Comparison of ENCODE assay signal across 10 cellular contexts in genomic region chr11:14029971-14030531, GRCh38.
DNase-seq lines count a peak whose midpoint lies in the region; ATAC-seq and TF ChIP-seq lines count a peak whose summit lies in the region.
"Had no signal": no experiment of that assay in that cellular context is flagged by ENCODE, and none has a peak within 500 bp of the region (broad histone marks: within the 10 kb centered on the region; RNA-seq: fewer than 3 reads in every experiment).

No MANE protein-coding gene starts in this region.

- intact Hi-C loops in vagina (cut with DNase I), result no loop called here
- intact Hi-C loops in CD8-positive, alpha-beta T cell (cut with DNase I, micrococcal nuclease), result no loop called here

- H3K27me3 ChIP-seq in vagina (no peaks in the 10 kb centered on the region), BE2C (no peaks in the 10 kb centered on the region)
- no peaks in the 10 kb centered on the region for H3K27me3 ChIP-seq in CD8-positive, alpha-beta T cell (ENCODE audit: insufficient read depth, low read length)

- H3K4me1 ChIP-seq in vagina (peaks cover 31% of the 10 kb centered on the region), BE2C (no peaks in the 10 kb centered on the region)
- no peaks in the 10 kb centered on the region for H3K4me1 ChIP-seq in CD8-positive, alpha-beta T cell (ENCODE audit: insufficient read depth, low read length)

- peak overlapping the region; percentile 76 to 95 (median 83) for H3K27ac Mint-ChIP-seq in nephron
- no peak overlapping the region for H3K27ac Mint-ChIP-seq in CD8-positive, alpha-beta T cell

- H3K36me3 Mint-ChIP-seq in nephron (ENCODE audit: low read depth), result no peaks in the 10 kb centered on the region
- no peaks in the 10 kb centered on the region for H3K36me3 Mint-ChIP-seq in CD8-positive, alpha-beta T cell

- no peak overlapping the region for H3K27ac ChIP-seq in vagina
- no peak overlapping the region for H3K27ac ChIP-seq in CD8-positive, alpha-beta T cell (ENCODE audit: low read depth, low read length)

- peaks cover 48% of the 10 kb centered on the region for H3K4me1 Mint-ChIP-seq in nephron
- H3K4me1 Mint-ChIP-seq in CD8-positive, alpha-beta T cell (ENCODE audit: low read depth), result peaks cover 1% of the 10 kb centered on the region
- H3K4me1 Mint-ChIP-seq: central memory CD8-positive, alpha-beta T cell had no signal

- DNase-seq in COR-L47 (lab: John Stamatoyannopoulos, UW) (peak; percentile 86), NCI-H226 (peak; percentile 77), epithelial cell of proximal tubule (ENCODE audit: low read depth) (peak; percentile 12), vagina (ENCODE audit: extremely low spot score in 2 of 2) (no peak), BE2C (no peak)
- no peak for DNase-seq in activated naive CD4-positive, alpha-beta T cell treated with anti-CD3 and anti-CD28 coated beads, Interleukin-2, amount 50 U/mL, for 16 hours
- DNase-seq in CD8-positive, alpha-beta T cell, result no peak
- DNase-seq: trophoblast cell had no signal

- peak overlapping the region in 1 of 3 experiments; percentile 20 for H3K4me3 Mint-ChIP-seq in nephron
- no peak overlapping the region for H3K4me3 Mint-ChIP-seq in CD8-positive, alpha-beta T cell
- H3K4me3 Mint-ChIP-seq: central memory CD8-positive, alpha-beta T cell had no signal

- H3K36me3 ChIP-seq in vagina, result no peaks in the 10 kb centered on the region
- no peaks in the 10 kb centered on the region for H3K36me3 ChIP-seq in BE2C
- H3K36me3 ChIP-seq in CD8-positive, alpha-beta T cell (ENCODE audit: insufficient read depth, low read length), result no peaks in the 10 kb centered on the region

- no peaks in the 10 kb centered on the region for H3K9me3 Mint-ChIP-seq in nephron
- no peaks in the 10 kb centered on the region for H3K9me3 Mint-ChIP-seq in CD8-positive, alpha-beta T cell
- H3K9me3 Mint-ChIP-seq: central memory CD8-positive, alpha-beta T cell had no signal

- POLR2A ChIA-PET in CD8-positive, alpha-beta T cell (lab: Charles Lee), result no interaction called here

- no peak for TF ChIP-seq POLR2A in vagina (IDR thresholded peaks at IDR 0.05)

- H3K4me3 ChIP-seq in epithelial cell of proximal tubule (ENCODE audit: low read depth, low read length) (no peak overlapping the region), vagina (no peak overlapping the region), BE2C (ENCODE audit: low read depth, low read length) (no peak overlapping the region)
- no peak overlapping the region for H3K4me3 ChIP-seq in CD8-positive, alpha-beta T cell (ENCODE audit: low read depth, low read length)

- CTCF ChIA-PET in CD8-positive, alpha-beta T cell (lab: Charles Lee), result interaction anchor here (0.6 kb wide), 1 partner anchor 65 kb away, joined by 3 read pairs; no protein-coding TSS in a partner anchor

- no peak for ATAC-seq in CD8-positive, alpha-beta T cell

- peaks cover 3% of the 10 kb centered on the region for H3K27me3 Mint-ChIP-seq in nephron (ENCODE audit: low read depth)
- H3K27me3 Mint-ChIP-seq in CD8-positive, alpha-beta T cell (ENCODE audit: low read depth), result peaks cover 4% of the 10 kb centered on the region

- TF ChIP-seq CTCF in epithelial cell of proximal tubule (conservative IDR thresholded peaks at IDR 0.05; ENCODE audit: low read depth, low read length) (no peak), nephron (IDR thresholded peaks at IDR 0.05; ENCODE audit: unreplicated experiment in 3 of 3) (no peak), vagina (IDR thresholded peaks at IDR 0.05) (no peak), BE2C (IDR thresholded peaks at IDR 0.05; ENCODE audit: low read depth, low read length) (no peak)
- no peak for TF ChIP-seq CTCF in CD8-positive, alpha-beta T cell (IDR thresholded peaks at IDR 0.05)

- no peaks in the 10 kb centered on the region for H3K9me3 ChIP-seq in vagina
- H3K9me3 ChIP-seq in BE2C, result no peaks in the 10 kb centered on the region
- no peaks in the 10 kb centered on the region for H3K9me3 ChIP-seq in CD8-positive, alpha-beta T cell (ENCODE audit: low read length)

Comparison
In these comparisons a context has a peak if more than half of its experiments do, and no peak if none do; other contexts are left out.
1. DNase-seq: peak in COR-L47 (single experiment), NCI-H226 (single experiment) and epithelial cell of proximal tubule (single experiment); none in vagina (0 of 2), activated naive CD4-positive, alpha-beta T cell treated with anti-CD3 and anti-CD28 coated beads, Interleukin-2, amount 50 U/mL, for 16 hours (single experiment), BE2C (single experiment) and CD8-positive, alpha-beta T cell (0 of 7).